ENCODE assay signal across 20 cellular contexts in genomic region chr6:109197061-109197460, GRCh38.
DNase-seq lines count a peak whose midpoint lies in the region; ATAC-seq, FAIRE-seq and TF ChIP-seq lines count a peak whose summit lies in the region.
"Had no signal": no experiment of that assay in that cellular context is flagged by ENCODE, and none has a peak within 500 bp of the region (broad histone marks: within the 10 kb centered on the region; RNA-seq: fewer than 3 reads in every experiment).

No MANE protein-coding gene starts in this region.

- H3K4me3 ChIP-seq in HepG2 (replicated peaks in 1 of 3; ENCODE audit: insufficient read depth in 1 of 3, low read depth in 2 of 3, low read length in 3 of 3): no peak overlapping the region; a peak in 1 of 6 replicates
- no peak overlapping the region for H3K4me3 ChIP-seq in right lobe of liver
- H3K4me3 ChIP-seq in colonic mucosa: no peak overlapping the region
- H3K4me3 ChIP-seq in osteoblast (ENCODE audit: insufficient read depth, low read length): no peak overlapping the region
- no peak overlapping the region for H3K4me3 ChIP-seq in H7 (ENCODE audit: insufficient read depth, low read depth, low read length)
- H3K4me3 ChIP-seq: GM23338, SK-N-MC had no signal

- H3K36me3 ChIP-seq in HepG2 (replicated peaks in 1 of 2; ENCODE audit: control insufficient read depth in 1 of 2, insufficient read depth in 2 of 2, low read length in 2 of 2) (no peaks in the 10 kb centered on the region), right lobe of liver (no peaks in the 10 kb centered on the region), colonic mucosa (no peaks in the 10 kb centered on the region), osteoblast (ENCODE audit: insufficient read depth, low read length) (no peaks in the 10 kb centered on the region), H7 (replicated peaks; ENCODE audit: control insufficient read depth, insufficient read depth, low read length) (no peaks in the 10 kb centered on the region)

- no peak for TF ChIP-seq RAD21 in HepG2 (CRISPR knock-in tag; IDR thresholded peaks at IDR 0.05)

- no peak for FAIRE-seq in HepG2 (lab: Jason Lieb, UNC)
- FAIRE-seq: GM19239 had no signal

- TF ChIP-seq CTCF in HepG2 (CRISPR knock-in tag; IDR thresholded peaks at IDR 0.05) (no peak), right lobe of liver (IDR thresholded peaks at IDR 0.05) (no peak), colonic mucosa (IDR thresholded peaks at IDR 0.05) (no peak), osteoblast (IDR thresholded peaks at IDR 0.05; ENCODE audit: extremely low read depth, low read depth, low read length) (no peak)

- BruUV-seq in HepG2 (replicated peaks; lab: Mats Ljungman, UMichigan): no TSS peak

- intact Hi-C loops in HepG2 (cut with micrococcal nuclease; ENCODE audit: unreplicated experiment): no loop called here
- intact Hi-C loops in right lobe of liver (cut with DNase I): no loop called here
- intact Hi-C loops in colonic mucosa (cut with DNase I): no loop called here

- peaks cover 29% of the 10 kb centered on the region for H3K4me1 ChIP-seq in HepG2 (ENCODE audit: insufficient read depth, low read length)
- peaks cover 0 to 25% (median 0%) of the 10 kb centered on the region in 4 donors for H3K4me1 ChIP-seq in right lobe of liver
- no peaks in the 10 kb centered on the region for H3K4me1 ChIP-seq in colonic mucosa
- H3K4me1 ChIP-seq in osteoblast (ENCODE audit: insufficient read depth, low read length): no peaks in the 10 kb centered on the region

- H3K9ac ChIP-seq in HepG2 (ENCODE audit: insufficient read depth, low read depth, low read length) (no peak overlapping the region), colonic mucosa (ENCODE audit: low read depth in 2 of 2, low read length in 2 of 2) (peak overlapping the region in 1 of 2 donors; percentile 3)

- TF ChIP-seq EP300 in HepG2 (IDR thresholded peaks at IDR 0.05; ENCODE audit: low read depth in 2 of 2, low read length in 2 of 2): no peak
- no peak for TF ChIP-seq EP300 in HepG2 (CRISPR knock-in tag; IDR thresholded peaks at IDR 0.05; ENCODE audit: borderline replicate concordance)

- H3K79me2 ChIP-seq in HepG2 (ENCODE audit: insufficient read depth, low read length) (no peaks in the 10 kb centered on the region), osteoblast (ENCODE audit: insufficient read depth, low read length) (no peaks in the 10 kb centered on the region)

- ATAC-seq in HepG2: no peak
- no peak for ATAC-seq in right lobe of liver
- ATAC-seq in GM19397 (IDR thresholded peaks at IDR 0.05; ENCODE audit: unreplicated experiment): no peak
- no peak for ATAC-seq in HG03025 (IDR thresholded peaks at IDR 0.05; ENCODE audit: low FRiP score, unreplicated experiment)
- ATAC-seq: GM23338 had no signal

- no peak for TF ChIP-seq POLR2A in HepG2 (IDR thresholded peaks at IDR 0.05; ENCODE audit: insufficient read depth in 1 of 2, low read depth in 2 of 2, low read length in 2 of 2)
- TF ChIP-seq POLR2A in right lobe of liver (IDR thresholded peaks at IDR 0.05): no peak

- H4K20me1 ChIP-seq in HepG2 (ENCODE audit: insufficient read depth, low read length): no peaks in the 10 kb centered on the region
- H4K20me1 ChIP-seq in osteoblast (ENCODE audit: insufficient read depth, low read length): no peaks in the 10 kb centered on the region

- POLR2A ChIA-PET in HepG2 (lab: Yijun Ruan, JAX): interaction anchor here (0.8 kb wide), 1 partner anchor 187 kb away, joined by 3 read pairs; no protein-coding TSS in a partner anchor

- H3K27ac ChIP-seq in HepG2 (ENCODE audit: extremely low read length, insufficient read depth, low read length) (no peak overlapping the region), right lobe of liver (no peak overlapping the region), colonic mucosa (peak overlapping the region; percentile 82), osteoblast (ENCODE audit: low read depth, low read length) (no peak overlapping the region)
- H3K27ac ChIP-seq: SK-N-MC had no signal

- WGBS in HepG2 (ENCODE audit: low lambda C conversion rate): 11% methylated on average over 1 of the region's 1 CpG
- 50% methylated on average over 1 of the region's 1 CpG for WGBS in right lobe of liver (ENCODE audit: insufficient coverage, low coverage, low lambda C conversion rate, missing lambda C conversion rate)

- H3K4me2 ChIP-seq in HepG2 (ENCODE audit: low read depth, low read length) (peak overlapping the region; percentile 34; the same call in 1 of the 2 replicates), osteoblast (ENCODE audit: insufficient read depth, low read length) (no peak overlapping the region)
- H3K4me2 ChIP-seq: GM23338 had no signal

- H2AFZ ChIP-seq in HepG2 (ENCODE audit: low read length) (peak overlapping the region; percentile 4), osteoblast (ENCODE audit: low read length) (no peak overlapping the region)

- DNase-seq in HepG2 (ENCODE audit: low spot score): no peak
- no peak for DNase-seq in right lobe of liver
- peak; percentile 41 for DNase-seq in colonic mucosa
- peak; percentile 27 for DNase-seq in osteoblast (ENCODE audit: insufficient read length, low spot score, missing footprints)
- DNase-seq in H7: no peak
- DNase-seq in activated CD8-positive, alpha-beta memory T cell treated with anti-CD3 and anti-CD28 coated beads, Interleukin-2, amount 50 U/mL, for 48 hours: no peak
- DNase-seq: DMS 273 treated with DMSO at 0.1 percent for 48 hours; GDM1; KG1; NCI-H1048; NCI-H1436; NCI-H2029; NCI-H446 treated with DMSO at 0.1 percent for 48 hours; NK-92 treated with Interleukin-12 subunit alpha and Interleukin-12 subunit beta, amount 100 ng/mL, for 24 hours; Right ventricle myocardium superior had no signal

- in situ Hi-C loops in HepG2 (cut with HindIII; ENCODE audit: extremely low pct_ligation_motif_present, low pct_unique_long_range_greater_than_20kb): no loop called here

- CTCF ChIA-PET in HepG2 (lab: Yijun Ruan, JAX; ENCODE audit: low intra/inter-chr PET ratio, low total read pairs): interaction anchor here (0.6 kb wide), 1 partner anchor 32 kb away, joined by 4 read pairs; no protein-coding TSS in a partner anchor

- H3K27me3 ChIP-seq in HepG2 (ENCODE audit: control insufficient read depth in 1 of 2, insufficient read depth in 2 of 2, low read length in 2 of 2): 0 out of 5 replicates have a peak, but pooled peaks cover 0 to 2% of the 10 kb centered on the region in 2 experiments
- no peaks in the 10 kb centered on the region for H3K27me3 ChIP-seq in right lobe of liver
- H3K27me3 ChIP-seq in colonic mucosa: no peaks in the 10 kb centered on the region
- H3K27me3 ChIP-seq in osteoblast (ENCODE audit: insufficient read depth, low read length): no peaks in the 10 kb centered on the region
- H3K27me3 ChIP-seq in H7 (ENCODE audit: control insufficient read depth, insufficient read depth, low read length): no peaks in the 10 kb centered on the region

- peaks cover 4% of the 10 kb centered on the region; the same call in 1 of the 2 replicates for H3K9me3 ChIP-seq in HepG2 (ENCODE audit: low read length)
- no peaks in the 10 kb centered on the region for H3K9me3 ChIP-seq in right lobe of liver
- H3K9me3 ChIP-seq in colonic mucosa: no peaks in the 10 kb centered on the region
- H3K9me3 ChIP-seq in osteoblast (ENCODE audit: low read depth, low read length): no peaks in the 10 kb centered on the region

TF ChIP-seq in HepG2, 621 proteins besides CTCF, POLR2A, EP300 and RAD21:
- TF ChIP-seq NR2F1 (CRISPR knock-in tag; IDR thresholded peaks at IDR 0.05): no peak
- TF ChIP-seq ZNF891 (CRISPR knock-in tag; IDR thresholded peaks at IDR 0.05): no peak
- TF ChIP-seq, protein P1, sequence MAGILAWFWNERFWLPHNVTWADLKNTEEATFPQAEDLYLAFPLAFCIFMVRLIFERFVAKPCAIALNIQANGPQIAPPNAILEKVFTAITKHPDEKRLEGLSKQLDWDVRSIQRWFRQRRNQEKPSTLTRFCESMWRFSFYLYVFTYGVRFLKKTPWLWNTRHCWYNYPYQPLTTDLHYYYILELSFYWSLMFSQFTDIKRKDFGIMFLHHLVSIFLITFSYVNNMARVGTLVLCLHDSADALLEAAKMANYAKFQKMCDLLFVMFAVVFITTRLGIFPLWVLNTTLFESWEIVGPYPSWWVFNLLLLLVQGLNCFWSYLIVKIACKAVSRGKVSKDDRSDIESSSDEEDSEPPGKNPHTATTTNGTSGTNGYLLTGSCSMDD (CRISPR knock-in tag; IDR thresholded peaks at IDR 0.05): no peak
- no peak for TF ChIP-seq ZBTB7A (CRISPR knock-in tag; IDR thresholded peaks at IDR 0.05)
- TF ChIP-seq PHF21A (CRISPR knock-in tag; IDR thresholded peaks at IDR 0.05): no peak
- no peak for TF ChIP-seq FOXA1 (IDR thresholded peaks at IDR 0.05)
- TF ChIP-seq FOXA1 (CRISPR knock-in tag; IDR thresholded peaks at IDR 0.05): no peak
- no peak for TF ChIP-seq NCOA2 (CRISPR knock-in tag; IDR thresholded peaks at IDR 0.05)
- no peak for TF ChIP-seq ZNF790 (CRISPR knock-in tag; IDR thresholded peaks at IDR 0.05; ENCODE audit: borderline replicate concordance)

Comparison
In these comparisons a context has a peak if more than half of its experiments do, and no peak if none do; other contexts are left out.
1. DNase-seq: peak in colonic mucosa (single experiment) and osteoblast (single experiment); none in HepG2 (single experiment), right lobe of liver (0 of 3), H7 (single experiment) and activated CD8-positive, alpha-beta memory T cell treated with anti-CD3 and anti-CD28 coated beads, Interleukin-2, amount 50 U/mL, for 48 hours (single experiment).